21 cellular contexts compared by ENCODE assay signal in the genomic region with DNA sequence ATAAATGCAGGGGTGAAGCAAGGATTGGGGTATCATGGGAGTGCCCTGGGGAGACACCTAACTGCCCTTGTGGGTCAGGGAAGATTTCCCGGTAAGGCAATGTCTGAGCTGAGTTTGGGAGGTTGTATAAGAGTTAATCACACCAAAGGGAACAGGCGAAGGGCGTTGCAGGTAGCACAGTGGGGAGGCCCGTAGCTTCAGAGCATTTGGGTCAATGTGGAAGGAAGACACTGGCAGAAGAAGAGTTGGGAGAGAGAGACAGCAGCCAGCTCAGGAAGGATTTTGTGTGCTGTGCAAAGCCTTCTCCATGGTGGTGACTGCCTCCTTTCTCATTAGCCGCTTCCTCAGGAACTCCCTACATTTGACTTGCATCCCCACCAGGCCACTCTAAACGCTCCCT.
"Had no signal": no experiment of that assay in that cellular context is flagged by ENCODE, and none has a peak within 500 bp of the region (broad histone marks: within the 10 kb centered on the region; RNA-seq: fewer than 3 reads in every experiment).

No MANE protein-coding gene starts in this region.

- ATAC-seq: heart right ventricle; left cardiac atrium; left lung; mucosa of descending colon; naive thymus-derived CD4-positive, alpha-beta T cell; natural killer cell treated with Interleukin-12 subunit alpha and Interleukin-12 subunit beta and Interleukin-15 and Interleukin-18, amount 100 ng/mL, for 72 hours; pancreas; psoas muscle; right lobe of liver; stimulated activated memory B cell treated with anti-CD40 and anti-IgM and Interleukin-4, amounts not matched to agents 10 μg/mL and 1 μg/mL and 100 μg/mL, for 72 hours; stimulated activated naive CD8-positive, alpha-beta T cell treated with anti-CD3 and anti-CD28 coated beads, Interleukin-15, amount 100 ng/mL, for 72 hours had no signal

- DNase-seq: heart right ventricle; kidney glomerular epithelial cell; left cardiac atrium; left lung; mesendoderm; midbrain; mucosa of descending colon; naive thymus-derived CD4-positive, alpha-beta T cell; pancreas; posterior cingulate gyrus; psoas muscle; stimulated activated CD4-positive, alpha-beta T cell treated with anti-CD3 and anti-CD28 coated beads, Interleukin-1b, Interleukin-23, amount 100 ng/mL, for 48 hours; stimulated activated CD4-positive, alpha-beta T cell treated with anti-CD3 and anti-CD28 coated beads, Interleukin-2, amount 100 ng/mL, for 48 hours; stimulated activated CD4-positive, alpha-beta T cell treated with anti-CD3 and anti-CD28 coated beads, Interleukin-4, amount 100 ng/mL, for 4 hours; stimulated activated CD8-positive, alpha-beta memory T cell treated with anti-CD3 and anti-CD28 coated beads, Interleukin-4, amount 100 ng/mL, for 48 hours; stimulated activated naive CD4-positive, alpha-beta T cell treated with Interleukin-2 at 50 U/mL for 16 hours; stimulated activated naive CD8-positive, alpha-beta T cell treated with anti-CD3 and anti-CD28 coated beads, Interleukin-15, amount 100 ng/mL, for 72 hours; substantia nigra had no signal
